ENCODE assay signal across 1 cellular context in genomic region chr2:86440631-86441391, GRCh38.
TF ChIP-seq lines count a peak whose summit lies in the region.

Gene KDM3A, plus strand, starts transcription at chr2:86441371. Its CDS starts 677 bp downstream, at chr2:86442048.

TF ChIP-seq in HepG2, 621 proteins besides CTCF, POLR2A, EP300 and RAD21 (continued from another document and continues in another):
- TF ChIP-seq ATF6 (CRISPR knock-in tag; conservative IDR thresholded peaks at IDR 0.05) (peak; percentile 96; the same call in 1 of the 2 replicates), NAIF1 (CRISPR knock-in tag; IDR thresholded peaks at IDR 0.05; ENCODE audit: borderline replicate concordance) (peak; percentile 98), ZMYM4 (CRISPR knock-in tag; IDR thresholded peaks at IDR 0.05) (peak; percentile 100), RFXAP (CRISPR knock-in tag; IDR thresholded peaks at IDR 0.05; ENCODE audit: borderline replicate concordance) (peak; percentile 95), ZNF512 (CRISPR knock-in tag; IDR thresholded peaks at IDR 0.05) (peak; percentile 90; the same call in 1 of the 2 replicates), ZNF446 (CRISPR knock-in tag; IDR thresholded peaks at IDR 0.05) (peak; percentile 99), ZFY (CRISPR knock-in tag; IDR thresholded peaks at IDR 0.05) (peak; percentile 85), THYN1 (CRISPR knock-in tag; IDR thresholded peaks at IDR 0.05; ENCODE audit: borderline replicate concordance, low read depth) (0 out of 2 replicates have a peak, but pooled peaks have one; percentile 88), ZBTB8A (CRISPR knock-in tag; IDR thresholded peaks at IDR 0.05; ENCODE audit: borderline replicate concordance, low read depth) (peak; percentile 90), RAD51 (IDR thresholded peaks at IDR 0.05; ENCODE audit: borderline replicate concordance) (peak; percentile 53; the same call in 1 of the 2 replicates), CAMTA2 (CRISPR knock-in tag; IDR thresholded peaks at IDR 0.05; ENCODE audit: borderline replicate concordance) (no peak), ZNF414 (CRISPR knock-in tag; IDR thresholded peaks at IDR 0.05) (peak; percentile 99), CBX5 (CRISPR knock-in tag; IDR thresholded peaks at IDR 0.05; ENCODE audit: borderline replicate concordance) (peak; percentile 97), LBX2 (CRISPR knock-in tag; IDR thresholded peaks at IDR 0.05; ENCODE audit: borderline replicate concordance) (peak; percentile 98; the same call in 1 of the 2 replicates), ZNF225 (CRISPR knock-in tag; IDR thresholded peaks at IDR 0.05) (peak; percentile 99), ZNF747 (CRISPR knock-in tag; IDR thresholded peaks at IDR 0.05; ENCODE audit: borderline replicate concordance) (peak; percentile 99), PTBP1 (IDR thresholded peaks at IDR 0.05; ENCODE audit: low read depth, low read length, poor library complexity, severe bottlenecking) (peak; percentile 91), ZNF230 (CRISPR knock-in tag; IDR thresholded peaks at IDR 0.05) (peak; percentile 99), TOPORS (CRISPR knock-in tag; IDR thresholded peaks at IDR 0.05) (peak; percentile 96), ZBTB42 (CRISPR knock-in tag; IDR thresholded peaks at IDR 0.05) (peak; percentile 98), ZNF75D (CRISPR knock-in tag; IDR thresholded peaks at IDR 0.05; ENCODE audit: borderline replicate concordance) (peak; percentile 98), ELK4 (CRISPR knock-in tag; IDR thresholded peaks at IDR 0.05; ENCODE audit: borderline replicate concordance) (no peak; the same call in 1 of the 2 replicates), TEF (CRISPR knock-in tag; IDR thresholded peaks at IDR 0.05) (peak; percentile 93; the same call in 1 of the 2 replicates), GFI1 (CRISPR knock-in tag; IDR thresholded peaks at IDR 0.05; ENCODE audit: borderline replicate concordance) (peak; percentile 94), MAF1 (CRISPR knock-in tag; IDR thresholded peaks at IDR 0.05; ENCODE audit: borderline replicate concordance) (peak; percentile 91), HBP1 (CRISPR knock-in tag; IDR thresholded peaks at IDR 0.05; ENCODE audit: low read depth) (peak; percentile 84), ZNF703 (CRISPR knock-in tag; IDR thresholded peaks at IDR 0.05; ENCODE audit: borderline replicate concordance) (peak; percentile 95), CHD2 (IDR thresholded peaks at IDR 0.05; ENCODE audit: low read depth, low read length) (peak; percentile 86), ZNF101 (CRISPR knock-in tag; IDR thresholded peaks at IDR 0.05; ENCODE audit: borderline replicate concordance, low read depth) (peak; percentile 93; the same call in 1 of the 2 replicates), NBN (conservative IDR thresholded peaks at IDR 0.05) (no peak), ZNF468 (CRISPR knock-in tag; IDR thresholded peaks at IDR 0.05) (peak; percentile 99), HDAC2 (CRISPR knock-in tag; IDR thresholded peaks at IDR 0.05) (peak; percentile 90), ZNF235 (CRISPR knock-in tag; IDR thresholded peaks at IDR 0.05; ENCODE audit: borderline replicate concordance) (peak; percentile 93; the same call in 1 of the 2 replicates), ARNT (IDR thresholded peaks at IDR 0.05) (peak; percentile 93; the same call in 1 of the 2 replicates), DPF2 (CRISPR knock-in tag; IDR thresholded peaks at IDR 0.05; ENCODE audit: borderline replicate concordance, low read depth) (no peak), ETV6 (CRISPR knock-in tag; conservative IDR thresholded peaks at IDR 0.05) (peak; percentile 69), PHB2 (IDR thresholded peaks at IDR 0.05; ENCODE audit: partially characterized antibody) (no peak), SNAPC4 (CRISPR knock-in tag; IDR thresholded peaks at IDR 0.05) (peak; percentile 86; the same call in 1 of the 2 replicates), PBX2 (CRISPR knock-in tag; IDR thresholded peaks at IDR 0.05) (no peak), CCDC6 (CRISPR knock-in tag; IDR thresholded peaks at IDR 0.05) (peak; percentile 98), ATF5 (CRISPR knock-in tag; IDR thresholded peaks at IDR 0.05; ENCODE audit: low read depth) (peak; percentile 99), ZNF160 (CRISPR knock-in tag; IDR thresholded peaks at IDR 0.05) (peak; percentile 96), DR1 (CRISPR knock-in tag; IDR thresholded peaks at IDR 0.05) (peak; percentile 63), MTF2 (CRISPR knock-in tag; IDR thresholded peaks at IDR 0.05; ENCODE audit: borderline replicate concordance) (peak; percentile 98), ZIK1 (CRISPR knock-in tag; IDR thresholded peaks at IDR 0.05; ENCODE audit: borderline replicate concordance, low read depth) (peak; percentile 100), MAFG (CRISPR knock-in tag; IDR thresholded peaks at IDR 0.05) (no peak), MXD1 (CRISPR knock-in tag; IDR thresholded peaks at IDR 0.05) (peak; percentile 89), PRMT3 (CRISPR knock-in tag; IDR thresholded peaks at IDR 0.05; ENCODE audit: borderline replicate concordance, low read depth) (peak; percentile 97)
